ENCODE assay signal across 9 cellular contexts in the genomic region with DNA sequence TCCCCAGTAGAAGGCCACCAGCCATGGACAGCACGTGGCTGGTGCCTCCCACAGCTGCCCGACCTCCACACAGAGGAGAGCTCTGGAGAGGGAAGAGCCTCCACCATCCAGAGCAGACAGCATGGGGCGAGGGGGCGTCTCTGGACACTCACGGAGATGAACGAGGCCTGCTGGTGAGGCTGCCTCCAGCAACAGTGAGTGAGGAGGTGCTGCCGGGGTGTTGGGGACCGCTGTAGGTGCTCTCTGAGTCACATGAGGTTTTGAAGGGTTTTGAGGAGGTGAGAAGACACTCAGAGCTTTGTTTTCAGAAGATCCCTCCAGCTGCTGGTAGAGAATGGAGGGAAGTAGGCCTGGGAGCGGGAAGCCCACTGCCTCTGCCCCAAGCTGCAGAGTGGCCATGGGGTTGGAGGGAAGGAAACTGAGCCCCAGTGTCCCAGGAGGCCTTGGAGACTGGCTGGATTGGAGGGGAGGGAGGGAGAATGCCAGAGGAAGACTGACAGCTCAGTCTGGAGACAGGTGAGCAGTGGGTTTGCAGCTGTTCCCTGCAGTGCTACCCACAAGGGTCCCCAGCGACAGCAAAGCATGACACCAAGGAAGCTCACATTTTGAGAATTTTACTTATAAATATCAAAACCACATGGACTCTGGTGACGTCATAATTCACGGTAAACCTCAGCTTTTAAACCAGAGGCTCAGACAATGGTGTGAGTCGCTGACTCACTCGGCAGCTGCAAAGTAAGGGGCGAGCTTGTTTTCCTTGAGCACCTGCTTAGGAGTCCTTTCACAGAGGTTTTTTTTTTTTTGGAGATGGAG.
DNase-seq lines count a peak whose midpoint lies in the region; ATAC-seq and TF ChIP-seq lines count a peak whose summit lies in the region.
"Had no signal": no experiment of that assay in that cellular context is flagged by ENCODE, and none has a peak within 500 bp of the region (broad histone marks: within the 10 kb centered on the region; RNA-seq: fewer than 3 reads in every experiment).

No MANE protein-coding gene starts in this region.

- DNase-seq in activated T-cell treated with anti-CD3 and anti-CD28 coated beads, Interleukin-2, amount 50 U/mL, for 4 hours, result no peak
- DNase-seq in activated T-cell treated with anti-CD3 and anti-CD28 coated beads, Interleukin-2, amount 50 U/mL, for 1 hour, result no peak
- DNase-seq in PC-3, result peak; percentile 37
- DNase-seq in esophagus muscularis mucosa (ENCODE audit: extremely low spot score), result peak; percentile 55
- DNase-seq in stomach, result no peak
- no peak for DNase-seq in naive thymus-derived CD8-positive, alpha-beta T cell
- DNase-seq: NCI-H524 had no signal

- no peaks in the 10 kb centered on the region for H3K9me2 ChIP-seq in PC-3 (replicated peaks; ENCODE audit: low read length)

- H3K4me1 Mint-ChIP-seq in activated T-cell treated with anti-CD3 and anti-CD28 coated beads, Interleukin-2, amount 50 U/mL, for 4 hours (ENCODE audit: low read depth), result no peaks in the 10 kb centered on the region
- peaks cover 0 to 4% (median 0%) of the 10 kb centered on the region in 4 donors for H3K4me1 Mint-ChIP-seq in naive thymus-derived CD8-positive, alpha-beta T cell

- no peaks in the 10 kb centered on the region for H3K79me2 ChIP-seq in PC-3 (ENCODE audit: low read length)

- no peak overlapping the region for H3K9ac ChIP-seq in PC-3 (ENCODE audit: low read length)

- H3K27me3 ChIP-seq in PC-3 (ENCODE audit: low read length), result no peaks in the 10 kb centered on the region
- no peaks in the 10 kb centered on the region for H3K27me3 ChIP-seq in esophagus muscularis mucosa
- H3K27me3 ChIP-seq in stomach, result no peaks in the 10 kb centered on the region

- TF ChIP-seq EP300 in esophagus muscularis mucosa (IDR thresholded peaks at IDR 0.05) (no peak), stomach (IDR thresholded peaks at IDR 0.05) (no peak)

- no peaks in the 10 kb centered on the region for H3K36me3 ChIP-seq in PC-3 (ENCODE audit: low read depth, low read length)
- no peaks in the 10 kb centered on the region for H3K36me3 ChIP-seq in esophagus muscularis mucosa
- H3K36me3 ChIP-seq in stomach, result no peaks in the 10 kb centered on the region

- no peak overlapping the region for H3K4me3 Mint-ChIP-seq in activated T-cell treated with anti-CD3 and anti-CD28 coated beads, Interleukin-2, amount 50 U/mL, for 4 hours
- H3K4me3 Mint-ChIP-seq in naive thymus-derived CD8-positive, alpha-beta T cell, result no peak overlapping the region

- H3K27me3 Mint-ChIP-seq in activated T-cell treated with anti-CD3 and anti-CD28 coated beads, Interleukin-2, amount 50 U/mL, for 4 hours (ENCODE audit: low read depth), result peaks cover 3% of the 10 kb centered on the region
- peaks cover 2 to 8% (median 5%) of the 10 kb centered on the region in 5 donors for H3K27me3 Mint-ChIP-seq in naive thymus-derived CD8-positive, alpha-beta T cell

- TF ChIP-seq POLR2A in esophagus muscularis mucosa (IDR thresholded peaks at IDR 0.05; ENCODE audit: low read depth) (no peak), stomach (IDR thresholded peaks at IDR 0.05) (no peak)

- intact Hi-C loops in PC-3 (cut with micrococcal nuclease), result no loop called here
- intact Hi-C loops in esophagus muscularis mucosa (cut with DNase I), result no loop called here
- intact Hi-C loops in stomach (cut with DNase I; ENCODE audit: low total_unique reads), result no loop called here

- POLR2A ChIA-PET in PC-3 (lab: Charles Lee; ENCODE audit: unreplicated experiment), result no interaction called here
- POLR2A ChIA-PET in naive thymus-derived CD8-positive, alpha-beta T cell (lab: Charles Lee), result no interaction called here

- 71% methylated on average over 9 of the region's 15 CpGs for WGBS in esophagus muscularis mucosa
- 65 to 76% (median 72%) methylated on average over 15 of the region's 15 CpGs for WGBS in stomach, 5 donors

- CTCF ChIA-PET in PC-3 (lab: Charles Lee), result no interaction called here

- no peaks in the 10 kb centered on the region for H3F3A ChIP-seq in PC-3 (ENCODE audit: low read length, unreplicated experiment)

- H3K4me1 ChIP-seq in PC-3 (ENCODE audit: insufficient read depth, low read length), result no peaks in the 10 kb centered on the region
- H3K4me1 ChIP-seq in esophagus muscularis mucosa, result peaks cover 4 to 35% (median 29%) of the 10 kb centered on the region in 4 donors
- peaks cover 0 to 14% (median 0%) of the 10 kb centered on the region in 4 donors for H3K4me1 ChIP-seq in stomach

- no peak overlapping the region for H3K4me2 ChIP-seq in PC-3 (ENCODE audit: low read length)

- H3K36me3 Mint-ChIP-seq in activated T-cell treated with anti-CD3 and anti-CD28 coated beads, Interleukin-2, amount 50 U/mL, for 4 hours (ENCODE audit: insufficient read depth), result no peaks in the 10 kb centered on the region
- peaks cover 0 to 3% (median 0%) of the 10 kb centered on the region in 3 donors for H3K36me3 Mint-ChIP-seq in naive thymus-derived CD8-positive, alpha-beta T cell

- H3K9me3 ChIP-seq in PC-3 (ENCODE audit: low read length) (no peaks in the 10 kb centered on the region), esophagus muscularis mucosa (no peaks in the 10 kb centered on the region), stomach (no peaks in the 10 kb centered on the region)

- no peak for TF ChIP-seq CTCF in PC-3 (conservative IDR thresholded peaks at IDR 0.05; ENCODE audit: low read depth, low read length)
- TF ChIP-seq CTCF in esophagus muscularis mucosa (IDR thresholded peaks at IDR 0.05), result no peak
- TF ChIP-seq CTCF in stomach (IDR thresholded peaks at IDR 0.05), result no peak

- H3K27ac ChIP-seq in PC-3 (ENCODE audit: low read length), result no peak overlapping the region
- no peak overlapping the region for H3K27ac ChIP-seq in esophagus muscularis mucosa (replicated peaks in 1 of 4)
- H3K27ac ChIP-seq in stomach, result peak overlapping the region in 3 of 5 donors; percentile 24 to 27 (median 26)

- H4K20me1 ChIP-seq in PC-3 (ENCODE audit: low read length), result no peaks in the 10 kb centered on the region

- H3K9me3 Mint-ChIP-seq in activated T-cell treated with anti-CD3 and anti-CD28 coated beads, Interleukin-2, amount 50 U/mL, for 4 hours, result no peaks in the 10 kb centered on the region
- peaks cover 0 to 3% (median 0%) of the 10 kb centered on the region in 9 donors for H3K9me3 Mint-ChIP-seq in naive thymus-derived CD8-positive, alpha-beta T cell

- peak overlapping the region in 1 of 10 donors; percentile 24 for H3K27ac Mint-ChIP-seq in naive thymus-derived CD8-positive, alpha-beta T cell

- no peak overlapping the region for H2AFZ ChIP-seq in PC-3 (ENCODE audit: low read length)

- peak; percentile 71 to 72 for ATAC-seq in activated T-cell treated with anti-CD3 and anti-CD28 coated beads, Interleukin-2, amount 50 U/mL, for 4 hours
- ATAC-seq in PC-3 (no peak), GM21447 (IDR thresholded peaks at IDR 0.05; ENCODE audit: unreplicated experiment) (no peak), HG02588 (IDR thresholded peaks at IDR 0.05; ENCODE audit: unreplicated experiment) (no peak)
- ATAC-seq in naive thymus-derived CD8-positive, alpha-beta T cell, result no peak

- BruUV-seq in PC-3 (replicated peaks; lab: Mats Ljungman, UMichigan), result no TSS peak

- no peak overlapping the region for H3K4me3 ChIP-seq in PC-3 (ENCODE audit: low read length)
- H3K4me3 ChIP-seq in esophagus muscularis mucosa, result no peak overlapping the region
- no peak overlapping the region for H3K4me3 ChIP-seq in stomach

Comparison
In these comparisons a context has a peak if more than half of its experiments do, and no peak if none do; other contexts are left out.
1. ATAC-seq: peak in activated T-cell treated with anti-CD3 and anti-CD28 coated beads, Interleukin-2, amount 50 U/mL, for 4 hours (2 of 2); none in PC-3 (single experiment), GM21447 (single experiment), naive thymus-derived CD8-positive, alpha-beta T cell (0 of 2) and HG02588 (single experiment).
2. DNase-seq: peak in PC-3 (single experiment) and esophagus muscularis mucosa (single experiment); none in activated T-cell treated with anti-CD3 and anti-CD28 coated beads, Interleukin-2, amount 50 U/mL, for 4 hours (single experiment), activated T-cell treated with anti-CD3 and anti-CD28 coated beads, Interleukin-2, amount 50 U/mL, for 1 hour (single experiment), stomach (single experiment) and naive thymus-derived CD8-positive, alpha-beta T cell (0 of 10).
3. H3K27ac ChIP-seq: peak in stomach (3 of 5); none in PC-3 (single experiment) and esophagus muscularis mucosa (0 of 4).